In the genomic region with DNA sequence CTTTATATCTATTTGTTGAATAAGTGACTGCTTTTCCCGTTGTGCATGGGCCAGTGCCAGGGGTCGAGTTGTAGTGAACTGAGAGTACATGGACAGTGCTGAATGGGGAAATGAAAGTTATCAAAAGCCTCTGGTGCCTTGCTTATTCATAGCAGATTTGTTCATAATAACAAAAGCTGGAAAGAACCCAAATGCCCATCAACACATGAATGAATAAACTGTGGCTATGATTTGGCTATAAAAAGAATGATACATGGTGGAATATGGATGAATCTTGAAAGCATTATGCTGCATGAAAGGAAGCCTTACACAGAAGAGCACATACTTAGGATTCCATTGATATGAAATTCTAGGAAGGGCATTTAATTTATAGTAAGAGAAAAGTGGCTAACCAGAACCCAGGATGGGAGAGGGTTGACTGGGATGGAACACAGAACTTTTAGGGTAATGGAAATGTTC, we compare ENCODE assay signal across 9 cellular contexts. TPM values are rescaled to one million over a fixed set of nuclear protein-coding genes. Genes with fewer than 3 reads are reported as not detected.
DNase-seq lines count a peak whose midpoint lies in the region; ATAC-seq and TF ChIP-seq lines count a peak whose summit lies in the region.
"Had no signal": no experiment of that assay in that cellular context is flagged by ENCODE, and none has a peak within 500 bp of the region (broad histone marks: within the 10 kb centered on the region; RNA-seq: fewer than 3 reads in every experiment).

No MANE protein-coding gene starts in this region.

- intact Hi-C loops in prostate gland (cut with DNase I) (no loop called here), gastrocnemius medialis (cut with DNase I; ENCODE audit: low total_unique reads) (no loop called here)

- H3K4me3 Mint-ChIP-seq in activated T-cell treated with anti-CD3 and anti-CD28 coated beads, Interleukin-2, amount 50 U/mL, for 24 hours, result peak overlapping the region; percentile 15
- H3K4me3 Mint-ChIP-seq in T-helper 17 cell, result peak overlapping the region; percentile 53
- H3K4me3 Mint-ChIP-seq in stimulated activated naive CD8-positive, alpha-beta T cell treated with anti-CD3 and anti-CD28 coated beads, Interleukin-15, amount 100 ng/mL, for 72 hours, result peak overlapping the region; percentile 47 to 75

- in situ Hi-C loops in gastrocnemius medialis (cut with MboI; ENCODE audit: low sequenced_read_pairs in 4 of 4), result no loop called here

- no peaks in the 10 kb centered on the region for H3K36me3 ChIP-seq in prostate gland
- no peaks in the 10 kb centered on the region for H3K36me3 ChIP-seq in gastrocnemius medialis

- H3K27ac ChIP-seq in foreskin keratinocyte (peak overlapping the region; percentile 87), prostate gland (peak overlapping the region in 1 of 2 donors; percentile 14), gastrocnemius medialis (no peak overlapping the region)

- WGBS in prostate gland, result 30% methylated on average over 2 of the region's 2 CpGs

- H3K9me3 Mint-ChIP-seq in activated T-cell treated with anti-CD3 and anti-CD28 coated beads, Interleukin-2, amount 50 U/mL, for 24 hours, result no peaks in the 10 kb centered on the region
- H3K9me3 Mint-ChIP-seq in stimulated activated naive CD8-positive, alpha-beta T cell treated with anti-CD3 and anti-CD28 coated beads, Interleukin-15, amount 100 ng/mL, for 72 hours, result no peaks in the 10 kb centered on the region

- peaks cover 98% of the 10 kb centered on the region for H3K4me1 Mint-ChIP-seq in activated T-cell treated with anti-CD3 and anti-CD28 coated beads, Interleukin-2, amount 50 U/mL, for 24 hours (ENCODE audit: low read depth)
- H3K4me1 Mint-ChIP-seq in T-helper 17 cell, result peaks cover 77% of the 10 kb centered on the region
- peaks cover 93% of the 10 kb centered on the region for H3K4me1 Mint-ChIP-seq in stimulated activated naive CD8-positive, alpha-beta T cell treated with anti-CD3 and anti-CD28 coated beads, Interleukin-15, amount 100 ng/mL, for 72 hours

- H3K4me3 ChIP-seq in prostate gland (no peak overlapping the region), gastrocnemius medialis (no peak overlapping the region)

- no peaks in the 10 kb centered on the region for H3K9me3 ChIP-seq in T-helper 17 cell (ENCODE audit: control insufficient read depth, low read length, poor library complexity, severe bottlenecking)
- H3K9me3 ChIP-seq in prostate gland, result no peaks in the 10 kb centered on the region
- no peaks in the 10 kb centered on the region for H3K9me3 ChIP-seq in gastrocnemius medialis

- ATAC-seq in T-helper 17 cell (no peak), foreskin keratinocyte (no peak), HG02852 (IDR thresholded peaks at IDR 0.05; ENCODE audit: unreplicated experiment) (no peak), gastrocnemius medialis (no peak)
- ATAC-seq in stimulated activated naive CD8-positive, alpha-beta T cell treated with anti-CD3 and anti-CD28 coated beads, Interleukin-15, amount 100 ng/mL, for 72 hours, result no peak

- no peaks in the 10 kb centered on the region for H3K27me3 Mint-ChIP-seq in activated T-cell treated with anti-CD3 and anti-CD28 coated beads, Interleukin-2, amount 50 U/mL, for 24 hours
- H3K27me3 Mint-ChIP-seq in T-helper 17 cell, result no peaks in the 10 kb centered on the region
- no peaks in the 10 kb centered on the region for H3K27me3 Mint-ChIP-seq in stimulated activated naive CD8-positive, alpha-beta T cell treated with anti-CD3 and anti-CD28 coated beads, Interleukin-15, amount 100 ng/mL, for 72 hours

- DNase-seq in activated T-cell treated with anti-CD3 and anti-CD28 coated beads, Interleukin-2, amount 50 U/mL, for 24 hours, result no peak
- no peak for DNase-seq in activated T-cell treated with anti-CD3 and anti-CD28 coated beads for 4 hours
- no peak for DNase-seq in T-helper 17 cell
- DNase-seq in foreskin keratinocyte, result peak in 1 of 2 donors; percentile 82
- DNase-seq in stimulated activated naive CD8-positive, alpha-beta T cell treated with anti-CD3 and anti-CD28 coated beads, Interleukin-15, amount 100 ng/mL, for 72 hours, result no peak
- DNase-seq in prostate gland (ENCODE audit: low spot score), result no peak
- DNase-seq in gastrocnemius medialis, result no peak
- DNase-seq: DMS79 had no signal

- TF ChIP-seq CTCF in foreskin keratinocyte (conservative IDR thresholded peaks at IDR 0.05), result no peak
- no peak for TF ChIP-seq CTCF in prostate gland (IDR thresholded peaks at IDR 0.05)
- TF ChIP-seq CTCF in gastrocnemius medialis (IDR thresholded peaks at IDR 0.05 in 4 of 5, conservative IDR thresholded peaks at IDR 0.05 in 1 of 5), result no peak

- peaks cover 36% of the 10 kb centered on the region for H3K4me1 ChIP-seq in foreskin keratinocyte
- peaks cover 7% of the 10 kb centered on the region for H3K4me1 ChIP-seq in prostate gland (replicated peaks)
- H3K4me1 ChIP-seq in gastrocnemius medialis, result peaks cover 0 to 22% of the 10 kb centered on the region in 2 donors

- no peak for TF ChIP-seq POLR2A in prostate gland (IDR thresholded peaks at IDR 0.05)
- no peak for TF ChIP-seq POLR2A in gastrocnemius medialis (IDR thresholded peaks at IDR 0.05)

- H3K27me3 ChIP-seq in foreskin keratinocyte (no peaks in the 10 kb centered on the region), prostate gland (replicated peaks; ENCODE audit: insufficient read depth) (no peaks in the 10 kb centered on the region), gastrocnemius medialis (no peaks in the 10 kb centered on the region)

- H3K27ac Mint-ChIP-seq in activated T-cell treated with anti-CD3 and anti-CD28 coated beads, Interleukin-2, amount 50 U/mL, for 24 hours, result peak overlapping the region; percentile 88
- H3K27ac Mint-ChIP-seq in T-helper 17 cell, result peak overlapping the region; percentile 94
- H3K27ac Mint-ChIP-seq in stimulated activated naive CD8-positive, alpha-beta T cell treated with anti-CD3 and anti-CD28 coated beads, Interleukin-15, amount 100 ng/mL, for 72 hours, result peak overlapping the region; percentile 75 to 93

- peaks cover 9% of the 10 kb centered on the region for H3K36me3 Mint-ChIP-seq in activated T-cell treated with anti-CD3 and anti-CD28 coated beads, Interleukin-2, amount 50 U/mL, for 24 hours (ENCODE audit: low read depth)
- peaks cover 4% of the 10 kb centered on the region for H3K36me3 Mint-ChIP-seq in T-helper 17 cell (ENCODE audit: low read depth)

RNA-seq across cellular contexts. Expression of gene PACS1, which starts 42.6 kb away (rescaled TPM):
- 100 to 1,000 TPM; 215 to 227 TPM for total RNA-seq in T-helper 17 cell
- total RNA-seq in foreskin keratinocyte, result 23.6 and 28.1 TPM in 2 replicates
- 21.4 and 22.4 TPM in 2 replicates for polyA plus RNA-seq in foreskin keratinocyte
- total RNA-seq in prostate gland, result 100 to 1,000 TPM in 1 of 2 donors, 10 to 100 TPM in 1; 51.9 to 107 TPM
- total RNA-seq in gastrocnemius medialis, result 10 to 100 TPM in 3 of 4 donors, 1 to 10 TPM in 1; 6.6 to 20.4 (median 16.9) TPM
